ENCODE assay signal across 1 cellular context in the genomic region with DNA sequence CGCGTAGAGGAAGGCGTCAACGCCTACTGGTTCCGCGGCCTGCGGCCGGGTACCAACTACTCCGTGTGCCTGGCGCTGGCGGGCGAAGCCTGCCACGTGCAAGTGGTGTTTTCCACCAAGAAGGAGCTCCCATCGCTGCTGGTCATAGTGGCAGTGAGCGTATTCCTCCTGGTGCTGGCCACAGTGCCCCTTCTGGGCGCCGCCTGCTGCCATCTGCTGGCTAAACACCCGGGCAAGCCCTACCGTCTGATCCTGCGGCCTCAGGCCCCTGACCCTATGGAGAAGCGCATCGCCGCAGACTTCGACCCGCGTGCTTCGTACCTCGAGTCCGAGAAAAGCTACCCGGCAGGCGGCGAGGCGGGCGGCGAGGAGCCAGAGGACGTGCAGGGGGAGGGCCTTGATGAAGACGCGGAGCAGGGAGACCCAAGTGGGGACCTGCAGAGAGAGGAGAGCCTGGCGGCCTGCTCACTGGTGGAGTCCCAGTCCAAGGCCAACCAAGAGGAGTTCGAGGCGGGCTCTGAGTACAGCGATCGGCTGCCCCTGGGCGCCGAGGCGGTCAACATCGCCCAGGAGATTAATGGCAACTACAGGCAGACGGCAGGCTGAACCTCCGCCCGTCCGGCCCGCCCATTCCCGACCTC.
A peak's percentile ranks its signal among the peaks of the same experiment; 100 is the strongest.
TF ChIP-seq lines count a peak whose summit lies in the region.

No MANE protein-coding gene starts in this region.

TF ChIP-seq in endothelial cell of umbilical vein, 7 proteins besides CTCF, POLR2A, EP300 and RAD21:
- no peak for TF ChIP-seq GATA2 (IDR thresholded peaks at IDR 0.05; ENCODE audit: insufficient read depth, insufficient read length, low read depth, low read length)
- TF ChIP-seq EZH2 (IDR thresholded peaks at IDR 0.05; ENCODE audit: borderline replicate concordance, low read depth, low read length, severe bottlenecking): peak; percentile 75
